ENCODE assay signal across 25 cellular contexts in the genomic region with DNA sequence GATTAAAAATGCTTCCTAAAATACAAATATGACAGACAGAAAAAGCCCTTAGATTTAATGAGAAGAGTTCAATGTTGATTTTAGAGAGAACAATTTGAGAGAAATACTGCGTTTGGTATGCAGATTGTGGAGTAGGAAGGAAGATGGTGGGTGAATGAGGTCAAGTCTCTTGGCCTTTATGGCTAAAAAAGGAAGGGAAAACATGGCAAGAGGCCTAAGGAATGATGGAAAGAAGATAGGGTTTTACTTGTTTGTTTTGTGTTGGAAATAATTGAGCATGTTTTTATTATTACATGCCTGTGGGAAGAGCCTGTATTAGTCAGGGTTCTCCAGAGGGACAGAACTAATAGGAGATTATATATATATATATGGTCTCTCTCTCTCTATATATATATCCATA.
"Had no signal": no experiment of that assay in that cellular context is flagged by ENCODE, and none has a peak within 500 bp of the region (broad histone marks: within the 10 kb centered on the region; RNA-seq: fewer than 3 reads in every experiment).

No MANE protein-coding gene starts in this region.

- H3K36me3 ChIP-seq: esophagus muscularis mucosa, gastroesophageal sphincter, tibial nerve had no signal

- DNase-seq: dorsolateral prefrontal cortex; effector memory CD4-positive, alpha-beta T cell; foreskin fibroblast; glutamatergic neuron; immature natural killer cell; left colon; left ventricle myocardium superior; mesendoderm; naive B cell; posterior cingulate gyrus; stimulated activated CD4-positive, alpha-beta T cell treated with anti-CD3 and anti-CD28 coated beads, Interleukin-2, amount 100 ng/mL, for 24 hours; stimulated activated CD4-positive, alpha-beta T cell treated with anti-CD3 and anti-CD28 coated beads, Interleukin-4, amount 100 ng/mL, for 4 hours; stimulated activated naive B cell treated with anti-CD40 and anti-IgM and Interleukin-4, amounts not matched to agents 10 μg/mL and 1 μg/mL and 100 μg/mL, for 72 hours; stimulated activated naive CD8-positive, alpha-beta T cell treated with anti-CD3 and anti-CD28 coated beads, Interleukin-15, amount 100 ng/mL, for 72 hours; testis had no signal

- ATAC-seq: gastroesophageal sphincter; left colon; left ventricle myocardium superior; sciatic nerve; stimulated activated naive B cell treated with anti-CD40 and anti-IgM and Interleukin-4, amounts not matched to agents 10 μg/mL and 1 μg/mL and 100 μg/mL, for 72 hours; stimulated activated naive CD8-positive, alpha-beta T cell treated with anti-CD3 and anti-CD28 coated beads, Interleukin-15, amount 100 ng/mL, for 72 hours had no signal

- H3K4me1 ChIP-seq: esophagus muscularis mucosa, gastroesophageal sphincter, testis had no signal

- H3K4me1 Mint-ChIP-seq: immature natural killer cell; naive B cell; nephron; stimulated activated naive B cell treated with anti-CD40 and anti-IgM and Interleukin-4, amounts not matched to agents 10 μg/mL and 1 μg/mL and 100 μg/mL, for 72 hours; stimulated activated naive CD8-positive, alpha-beta T cell treated with anti-CD3 and anti-CD28 coated beads, Interleukin-15, amount 100 ng/mL, for 72 hours had no signal

- H3K27me3 ChIP-seq: testis, tibial nerve had no signal

- H3K36me3 Mint-ChIP-seq: immature natural killer cell; naive B cell; stimulated activated naive B cell treated with anti-CD40 and anti-IgM and Interleukin-4, amounts not matched to agents 10 μg/mL and 1 μg/mL and 100 μg/mL, for 72 hours had no signal

- H3K9me3 Mint-ChIP-seq: immature natural killer cell; stimulated activated naive B cell treated with anti-CD40 and anti-IgM and Interleukin-4, amounts not matched to agents 10 μg/mL and 1 μg/mL and 100 μg/mL, for 72 hours; stimulated activated naive CD8-positive, alpha-beta T cell treated with anti-CD3 and anti-CD28 coated beads, Interleukin-15, amount 100 ng/mL, for 72 hours had no signal

- FAIRE-seq: endometrium had no signal

- H3K27ac ChIP-seq: coronary artery, dorsolateral prefrontal cortex, epithelial cell of prostate, esophagus muscularis mucosa, gastroesophageal sphincter, skin epidermis, testis, tibial nerve had no signal

- H3K4me3 Mint-ChIP-seq: immature natural killer cell; naive B cell; nephron; stimulated activated naive B cell treated with anti-CD40 and anti-IgM and Interleukin-4, amounts not matched to agents 10 μg/mL and 1 μg/mL and 100 μg/mL, for 72 hours; stimulated activated naive CD8-positive, alpha-beta T cell treated with anti-CD3 and anti-CD28 coated beads, Interleukin-15, amount 100 ng/mL, for 72 hours had no signal

- H3K9me3 ChIP-seq: esophagus muscularis mucosa, testis, tibial nerve had no signal

- H3K27ac Mint-ChIP-seq: immature natural killer cell; naive B cell; nephron; stimulated activated naive B cell treated with anti-CD40 and anti-IgM and Interleukin-4, amounts not matched to agents 10 μg/mL and 1 μg/mL and 100 μg/mL, for 72 hours; stimulated activated naive CD8-positive, alpha-beta T cell treated with anti-CD3 and anti-CD28 coated beads, Interleukin-15, amount 100 ng/mL, for 72 hours had no signal

- H3K4me3 ChIP-seq: coronary artery, dorsolateral prefrontal cortex, esophagus muscularis mucosa, gastroesophageal sphincter, lung, skin epidermis, testis, tibial nerve had no signal
